ENCODE assay signal across 8 cellular contexts in the genomic region with DNA sequence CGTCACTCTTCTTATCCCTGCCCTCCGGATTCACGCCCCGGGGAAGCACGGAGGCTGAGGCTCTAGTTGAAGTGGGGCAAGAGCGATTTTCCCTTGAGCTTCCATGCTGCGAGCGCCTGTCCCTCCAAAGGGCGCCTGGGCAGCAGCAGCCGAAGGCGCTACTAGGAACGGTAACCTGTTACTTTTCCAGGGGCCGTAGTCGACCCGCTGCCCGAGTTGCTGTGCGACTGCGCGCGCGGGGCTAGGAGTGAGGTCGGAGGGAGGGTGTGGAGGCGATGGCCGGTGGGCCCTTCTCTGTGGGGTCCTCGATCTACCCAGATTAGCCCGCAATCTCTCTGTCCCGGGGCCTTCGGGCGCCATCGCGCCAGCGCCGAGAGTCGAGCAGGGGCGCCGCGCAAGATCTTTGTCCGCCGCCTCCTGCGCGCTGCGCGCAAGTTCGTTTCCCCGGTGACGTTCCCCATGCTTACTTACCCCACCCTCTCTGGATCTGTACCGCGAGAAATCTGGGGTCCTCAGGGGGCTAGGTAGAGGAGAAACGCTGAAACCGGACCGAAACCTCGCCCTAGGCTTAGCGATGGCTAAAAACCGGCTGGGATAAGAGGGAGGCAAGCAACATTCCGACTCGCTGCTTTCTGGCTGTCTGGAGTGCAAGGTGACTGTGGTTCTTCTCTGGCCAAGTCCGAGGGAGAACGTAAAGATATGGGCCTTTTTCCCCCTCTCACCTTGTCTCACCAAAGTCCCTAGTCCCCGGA. TPM values are rescaled to one million over a fixed set of nuclear protein-coding genes. Genes with fewer than 3 reads are reported as not detected.
DNase-seq lines count a peak whose midpoint lies in the region; ATAC-seq and TF ChIP-seq lines count a peak whose summit lies in the region.

No MANE protein-coding gene starts in this region.

- H3F3A ChIP-seq in smooth muscle cell (ENCODE audit: low read depth) = no peaks in the 10 kb centered on the region

- TF ChIP-seq EP300 in Ishikawa (IDR thresholded peaks at IDR 0.05; ENCODE audit: borderline replicate concordance) = no peak

- peaks cover 1% of the 10 kb centered on the region for H3K36me3 Mint-ChIP-seq in activated T-cell treated with anti-CD3 and anti-CD28 coated beads, Interleukin-2, amount 50 U/mL, for 4 hours (ENCODE audit: insufficient read depth)

- TF ChIP-seq RAD21 in Ishikawa (IDR thresholded peaks at IDR 0.05; ENCODE audit: low read depth) = no peak

- H3K9me2 ChIP-seq in hepatocyte (replicated peaks; ENCODE audit: insufficient read depth) = no peaks in the 10 kb centered on the region

- H3K4me2 ChIP-seq in hepatocyte = peak overlapping the region; percentile 90
- peak overlapping the region; percentile 95 for H3K4me2 ChIP-seq in smooth muscle cell

- no peak for TF ChIP-seq CTCF in hepatocyte (IDR thresholded peaks at IDR 0.05; ENCODE audit: poor library complexity)
- no peak for TF ChIP-seq CTCF in smooth muscle cell (IDR thresholded peaks at IDR 0.05; ENCODE audit: borderline replicate concordance, insufficient read depth, poor library complexity, severe bottlenecking)
- no peak for TF ChIP-seq CTCF in omental fat pad (IDR thresholded peaks at IDR 0.05)

- DNase-seq in DMS53 treated with DMSO at 0.1 percent for 48 hours (lab: John Stamatoyannopoulos, UW; ENCODE audit: unreplicated experiment) = peak; percentile 63
- DNase-seq in activated T-cell treated with anti-CD3 and anti-CD28 coated beads, Interleukin-2, amount 50 U/mL, for 4 hours = no peak
- no peak for DNase-seq in hepatocyte (ENCODE audit: low spot score)
- DNase-seq in smooth muscle cell (lab: John Stamatoyannopoulos, UW; ENCODE audit: unreplicated experiment) = no peak
- no peak for DNase-seq in NCI-H226
- no peak for DNase-seq in omental fat pad (ENCODE audit: low spot score)

- H3K9me3 ChIP-seq in hepatocyte (ENCODE audit: low read depth) (no peaks in the 10 kb centered on the region), smooth muscle cell (replicated peaks; ENCODE audit: low read depth) (no peaks in the 10 kb centered on the region)

- under 1% methylated on average over 57 of the region's 59 CpGs for WGBS in hepatocyte (ENCODE audit: low lambda C conversion rate, missing lambda C conversion rate)
- under 1% methylated on average over 57 of the region's 59 CpGs for WGBS in smooth muscle cell (ENCODE audit: low lambda C conversion rate)

- no peak overlapping the region for H3K27ac ChIP-seq in hepatocyte
- no peak overlapping the region for H3K27ac ChIP-seq in smooth muscle cell (ENCODE audit: low read depth)

- H3K36me3 ChIP-seq in hepatocyte (replicated peaks; ENCODE audit: insufficient read depth, low read depth) = no peaks in the 10 kb centered on the region
- no peaks in the 10 kb centered on the region for H3K36me3 ChIP-seq in smooth muscle cell (ENCODE audit: low read depth)

- H2AFZ ChIP-seq in hepatocyte (peak overlapping the region; percentile 71), smooth muscle cell (ENCODE audit: low read depth) (no peak overlapping the region)

- H3K4me1 ChIP-seq in hepatocyte (ENCODE audit: insufficient read depth) (peaks cover 46% of the 10 kb centered on the region), smooth muscle cell (ENCODE audit: low read depth) (peaks cover 60% of the 10 kb centered on the region)

- H3K4me3 ChIP-seq in hepatocyte (peak overlapping the region; percentile 47), smooth muscle cell (peak overlapping the region; percentile 43)

- H3K27me3 ChIP-seq in hepatocyte (peaks cover 87% of the 10 kb centered on the region), smooth muscle cell (ENCODE audit: low read depth) (peaks cover 97% of the 10 kb centered on the region)

- H3K27me3 Mint-ChIP-seq in activated T-cell treated with anti-CD3 and anti-CD28 coated beads, Interleukin-2, amount 50 U/mL, for 4 hours (ENCODE audit: low read depth) = peaks cover 91% of the 10 kb centered on the region

- H4K20me1 ChIP-seq in hepatocyte (ENCODE audit: insufficient read depth, poor library complexity, severe bottlenecking) = no peaks in the 10 kb centered on the region
- H4K20me1 ChIP-seq in smooth muscle cell (ENCODE audit: low read depth) = no peaks in the 10 kb centered on the region

- H3K4me3 Mint-ChIP-seq in activated T-cell treated with anti-CD3 and anti-CD28 coated beads, Interleukin-2, amount 50 U/mL, for 4 hours = peak overlapping the region; percentile 72

- H3K9me3 Mint-ChIP-seq in activated T-cell treated with anti-CD3 and anti-CD28 coated beads, Interleukin-2, amount 50 U/mL, for 4 hours = no peaks in the 10 kb centered on the region

- H3K79me2 ChIP-seq in hepatocyte (no peaks in the 10 kb centered on the region), smooth muscle cell (ENCODE audit: low read depth) (no peaks in the 10 kb centered on the region)

- no peak overlapping the region for H3K9ac ChIP-seq in smooth muscle cell (ENCODE audit: low read depth)

- peaks cover 58% of the 10 kb centered on the region for H3K4me1 Mint-ChIP-seq in activated T-cell treated with anti-CD3 and anti-CD28 coated beads, Interleukin-2, amount 50 U/mL, for 4 hours (ENCODE audit: low read depth)

- ATAC-seq in activated T-cell treated with anti-CD3 and anti-CD28 coated beads, Interleukin-2, amount 50 U/mL, for 4 hours = peak in 1 of 2 donors; percentile 14
- ATAC-seq in omental fat pad (ENCODE audit: low FRiP score) = no peak
- no peak for ATAC-seq in GM19395 (IDR thresholded peaks at IDR 0.05; ENCODE audit: unreplicated experiment)

TF ChIP-seq in Ishikawa, 13 proteins besides CTCF, POLR2A, EP300 and RAD21:
- 0 out of 2 replicates have a peak, but pooled peaks have one; percentile 7 for TF ChIP-seq TAF1 (IDR thresholded peaks at IDR 0.05; ENCODE audit: low read depth)
- no peak for TF ChIP-seq NFIC (IDR thresholded peaks at IDR 0.05)
- TF ChIP-seq, protein P1, sequence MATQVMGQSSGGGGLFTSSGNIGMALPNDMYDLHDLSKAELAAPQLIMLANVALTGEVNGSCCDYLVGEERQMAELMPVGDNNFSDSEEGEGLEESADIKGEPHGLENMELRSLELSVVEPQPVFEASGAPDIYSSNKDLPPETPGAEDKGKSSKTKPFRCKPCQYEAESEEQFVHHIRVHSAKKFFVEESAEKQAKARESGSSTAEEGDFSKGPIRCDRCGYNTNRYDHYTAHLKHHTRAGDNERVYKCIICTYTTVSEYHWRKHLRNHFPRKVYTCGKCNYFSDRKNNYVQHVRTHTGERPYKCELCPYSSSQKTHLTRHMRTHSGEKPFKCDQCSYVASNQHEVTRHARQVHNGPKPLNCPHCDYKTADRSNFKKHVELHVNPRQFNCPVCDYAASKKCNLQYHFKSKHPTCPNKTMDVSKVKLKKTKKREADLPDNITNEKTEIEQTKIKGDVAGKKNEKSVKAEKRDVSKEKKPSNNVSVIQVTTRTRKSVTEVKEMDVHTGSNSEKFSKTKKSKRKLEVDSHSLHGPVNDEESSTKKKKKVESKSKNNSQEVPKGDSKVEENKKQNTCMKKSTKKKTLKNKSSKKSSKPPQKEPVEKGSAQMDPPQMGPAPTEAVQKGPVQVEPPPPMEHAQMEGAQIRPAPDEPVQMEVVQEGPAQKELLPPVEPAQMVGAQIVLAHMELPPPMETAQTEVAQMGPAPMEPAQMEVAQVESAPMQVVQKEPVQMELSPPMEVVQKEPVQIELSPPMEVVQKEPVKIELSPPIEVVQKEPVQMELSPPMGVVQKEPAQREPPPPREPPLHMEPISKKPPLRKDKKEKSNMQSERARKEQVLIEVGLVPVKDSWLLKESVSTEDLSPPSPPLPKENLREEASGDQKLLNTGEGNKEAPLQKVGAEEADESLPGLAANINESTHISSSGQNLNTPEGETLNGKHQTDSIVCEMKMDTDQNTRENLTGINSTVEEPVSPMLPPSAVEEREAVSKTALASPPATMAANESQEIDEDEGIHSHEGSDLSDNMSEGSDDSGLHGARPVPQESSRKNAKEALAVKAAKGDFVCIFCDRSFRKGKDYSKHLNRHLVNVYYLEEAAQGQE (IDR thresholded peaks at IDR 0.05; ENCODE audit: low read depth) = no peak
- TF ChIP-seq ZBTB7A (IDR thresholded peaks at IDR 0.05; ENCODE audit: low read depth) = peak; percentile 25; the same call in 1 of the 2 replicates
- no peak for TF ChIP-seq EGR1 (IDR thresholded peaks at IDR 0.05)
- 0 out of 2 replicates have a peak, but pooled peaks have one; percentile 16 for TF ChIP-seq YY1 (IDR thresholded peaks at IDR 0.05; ENCODE audit: low read depth)
- no peak for TF ChIP-seq FOXM1 (IDR thresholded peaks at IDR 0.05; ENCODE audit: borderline replicate concordance, low read depth)
- TF ChIP-seq CREB1 (IDR thresholded peaks at IDR 0.05; ENCODE audit: low read depth) = no peak
- no peak for TF ChIP-seq TCF12 (IDR thresholded peaks at IDR 0.05; ENCODE audit: low read depth)
TF ChIP-seq in Ishikawa: peak in this region for 3.

RNA-seq across cellular contexts. Expression of gene GAD1, which starts 0.7 kb away (rescaled TPM):
- 1 to 10 TPM; 1.6 to 2.6 (median 2.5) TPM for total RNA-seq in activated T-cell treated with anti-CD3 and anti-CD28 coated beads, Interleukin-2, amount 50 U/mL, for 4 hours
- total RNA-seq in hepatocyte (0.08 and 0.50 TPM in 2 replicates), smooth muscle cell (0.27 and 1.0 TPM in 2 replicates), omental fat pad (under 1 TPM in 1 of 4 donors, not detected in 3; 0.31 TPM)
- polyA plus RNA-seq in hepatocyte (1.1 TPM in 1 of 2 replicates, not detected in the other), smooth muscle cell (0.11 TPM in 1 of 2 replicates, not detected in the other)

RNA-seq across cellular contexts. Expression of gene ERICH2, which starts 47.2 kb away (rescaled TPM):
- total RNA-seq in activated T-cell treated with anti-CD3 and anti-CD28 coated beads, Interleukin-2, amount 50 U/mL, for 4 hours = not detected
- total RNA-seq in hepatocyte (0.52 TPM in 1 of 2 replicates, not detected in the other), smooth muscle cell (not detected in 2 replicates), omental fat pad (not detected)
- polyA plus RNA-seq in hepatocyte (1.9 and 3.1 TPM in 2 replicates), smooth muscle cell (0.97 and 1.3 TPM in 2 replicates)
